26 cellular contexts compared by ENCODE assay signal in the genomic region with DNA sequence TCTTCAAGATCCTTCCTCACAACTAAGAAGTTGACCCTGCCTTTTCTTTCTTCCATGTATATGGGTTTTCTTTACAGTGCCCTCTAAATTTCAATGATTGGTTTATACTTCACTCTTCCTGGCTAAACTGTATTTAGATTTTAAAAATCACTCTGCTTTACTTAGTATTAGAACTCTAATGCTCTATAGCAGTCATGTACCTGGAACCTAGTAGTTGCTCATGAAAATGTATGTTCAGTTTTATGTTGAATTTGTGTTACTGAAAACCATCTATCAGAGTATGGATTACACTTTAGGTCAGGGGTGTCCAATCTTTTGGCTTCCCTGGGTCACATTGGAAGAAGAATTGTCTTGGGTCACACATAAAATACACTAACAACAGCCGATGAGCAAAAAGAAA.
"Had no signal": no experiment of that assay in that cellular context is flagged by ENCODE, and none has a peak within 500 bp of the region (broad histone marks: within the 10 kb centered on the region; RNA-seq: fewer than 3 reads in every experiment).

No MANE protein-coding gene starts in this region.

- H3K4me3 Mint-ChIP-seq: natural killer cell; nephron; neural progenitor cell; stimulated activated effector memory CD8-positive, alpha-beta T cell treated with anti-CD3 and anti-CD28 coated beads, Interleukin-12 subunit alpha, Interleukin-12 subunit beta, amount 100 ng/mL, for 72 hours; stimulated activated naive B cell treated with anti-CD40 and anti-IgM and Interleukin-4, amounts not matched to agents 10 μg/mL and 1 μg/mL and 100 μg/mL, for 72 hours; stimulated activated naive CD8-positive, alpha-beta T cell treated with anti-CD3 and anti-CD28 coated beads, Interleukin-15, Interleukin-2, amounts not matched to agents 100 ng/mL and 50 ng/mL, for 24 hours had no signal

- H3K9me3 ChIP-seq: prostate gland, right lobe of liver, sigmoid colon, stomach, thoracic aorta, thyroid gland, tibial nerve, upper lobe of left lung, vagina had no signal

- H3K36me3 Mint-ChIP-seq: natural killer cell; neural progenitor cell; stimulated activated effector memory CD8-positive, alpha-beta T cell treated with anti-CD3 and anti-CD28 coated beads, Interleukin-12 subunit alpha, Interleukin-12 subunit beta, amount 100 ng/mL, for 72 hours; stimulated activated naive B cell treated with anti-CD40 and anti-IgM and Interleukin-4, amounts not matched to agents 10 μg/mL and 1 μg/mL and 100 μg/mL, for 72 hours had no signal

- H3K9me3 Mint-ChIP-seq: nephron; stimulated activated naive B cell treated with anti-CD40 and anti-IgM and Interleukin-4, amounts not matched to agents 10 μg/mL and 1 μg/mL and 100 μg/mL, for 72 hours; stimulated activated naive CD8-positive, alpha-beta T cell treated with anti-CD3 and anti-CD28 coated beads, Interleukin-15, Interleukin-2, amounts not matched to agents 100 ng/mL and 50 ng/mL, for 24 hours had no signal

- H2AFZ ChIP-seq: neural progenitor cell had no signal

- H3K4me2 ChIP-seq: neural progenitor cell had no signal

- H3K27ac ChIP-seq: neural progenitor cell, pancreas, prostate gland, right lobe of liver, sigmoid colon, stomach, thoracic aorta, thyroid gland, tibial nerve, upper lobe of left lung, vagina had no signal

- H3K27me3 ChIP-seq: neural progenitor cell, right lobe of liver, sigmoid colon, stomach, thyroid gland, tibial nerve, upper lobe of left lung, vagina had no signal

- H3K4me3 ChIP-seq: neural progenitor cell, pancreas, prostate gland, right lobe of liver, sigmoid colon, stomach, thoracic aorta, thyroid gland, tibial nerve, upper lobe of left lung, vagina had no signal

- ATAC-seq: natural killer cell; pancreas; right cardiac atrium; right lobe of liver; stimulated activated effector memory CD8-positive, alpha-beta T cell treated with anti-CD3 and anti-CD28 coated beads, Interleukin-12 subunit alpha, Interleukin-12 subunit beta, amount 100 ng/mL, for 72 hours; stimulated activated naive B cell treated with anti-CD40 and anti-IgM and Interleukin-4, amounts not matched to agents 10 μg/mL and 1 μg/mL and 100 μg/mL, for 72 hours had no signal

- FAIRE-seq: pancreas, small intestine, urothelium cell line had no signal

- H3K27me3 Mint-ChIP-seq: stimulated activated naive B cell treated with anti-CD40 and anti-IgM and Interleukin-4, amounts not matched to agents 10 μg/mL and 1 μg/mL and 100 μg/mL, for 72 hours; stimulated activated naive CD8-positive, alpha-beta T cell treated with anti-CD3 and anti-CD28 coated beads, Interleukin-15, Interleukin-2, amounts not matched to agents 100 ng/mL and 50 ng/mL, for 24 hours had no signal

- H3K9ac ChIP-seq: neural progenitor cell had no signal

- H3K36me3 ChIP-seq: neural progenitor cell, pancreas, prostate gland, right lobe of liver, sigmoid colon, stomach, thoracic aorta, thyroid gland, tibial nerve, upper lobe of left lung, vagina had no signal

- DNase-seq: natural killer cell; occipital lobe; pancreas; right lobe of liver; sigmoid colon; small intestine; stimulated activated CD4-positive, alpha-beta T cell treated with anti-CD3 and anti-CD28 coated beads, Interleukin-15, amount 100 ng/mL, for 24 hours; stimulated activated CD4-positive, alpha-beta T cell treated with anti-CD3 and anti-CD28 coated beads, Interleukin-2, amount 100 ng/mL, for 24 hours; stimulated activated CD4-positive, alpha-beta T cell treated with anti-CD3 and anti-CD28 coated beads, Interleukin-2, amount 100 ng/mL, for 48 hours; stimulated activated CD4-positive, alpha-beta T cell treated with anti-CD3 and anti-CD28 coated beads, Interleukin-4, amount 100 ng/mL, for 24 hours; stimulated activated naive B cell treated with anti-CD40 and anti-IgM and Interleukin-4, amounts not matched to agents 10 μg/mL and 1 μg/mL and 100 μg/mL, for 72 hours; stimulated activated naive CD4-positive, alpha-beta T cell treated with Interleukin-2 at 50 U/mL for 16 hours; stomach; thyroid gland; trophoblast cell had no signal

- H3K27ac Mint-ChIP-seq: natural killer cell; neural progenitor cell; stimulated activated effector memory CD8-positive, alpha-beta T cell treated with anti-CD3 and anti-CD28 coated beads, Interleukin-12 subunit alpha, Interleukin-12 subunit beta, amount 100 ng/mL, for 72 hours; stimulated activated naive B cell treated with anti-CD40 and anti-IgM and Interleukin-4, amounts not matched to agents 10 μg/mL and 1 μg/mL and 100 μg/mL, for 72 hours; stimulated activated naive CD8-positive, alpha-beta T cell treated with anti-CD3 and anti-CD28 coated beads, Interleukin-15, Interleukin-2, amounts not matched to agents 100 ng/mL and 50 ng/mL, for 24 hours had no signal

- H3K4me1 Mint-ChIP-seq: natural killer cell; stimulated activated effector memory CD8-positive, alpha-beta T cell treated with anti-CD3 and anti-CD28 coated beads, Interleukin-12 subunit alpha, Interleukin-12 subunit beta, amount 100 ng/mL, for 72 hours; stimulated activated naive B cell treated with anti-CD40 and anti-IgM and Interleukin-4, amounts not matched to agents 10 μg/mL and 1 μg/mL and 100 μg/mL, for 72 hours had no signal

- H3K4me1 ChIP-seq: pancreas, prostate gland, right lobe of liver, sigmoid colon, stomach, thyroid gland, upper lobe of left lung, vagina had no signal
